ENCODE assay signal across 10 cellular contexts in the genomic region with DNA sequence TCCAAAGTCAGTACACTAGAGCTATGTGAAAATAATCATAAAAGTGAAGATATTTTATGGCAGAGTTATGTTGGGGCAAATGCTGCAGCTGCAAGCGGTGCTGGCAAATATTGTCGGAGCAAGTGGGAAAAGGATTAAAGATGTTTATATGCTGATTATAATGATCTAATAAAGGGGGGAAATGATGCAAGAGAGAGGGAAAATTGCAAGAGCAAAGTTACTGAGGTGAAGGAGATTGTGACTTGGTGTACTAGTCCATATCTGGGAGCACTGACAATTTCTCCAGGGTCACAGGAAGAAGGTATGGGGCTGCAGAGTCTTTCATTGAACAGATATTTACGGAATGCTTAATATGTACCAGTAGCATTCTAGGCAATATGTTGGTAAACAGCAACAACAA.
"Had no signal": no experiment of that assay in that cellular context is flagged by ENCODE, and none has a peak within 500 bp of the region (broad histone marks: within the 10 kb centered on the region; RNA-seq: fewer than 3 reads in every experiment).

No MANE protein-coding gene starts in this region.

- H3K4me3 ChIP-seq: GM23248, HAP-1 had no signal

- H3K9ac ChIP-seq: GM23248, KMS-11 had no signal

- H3K27ac ChIP-seq: GM23248, KMS-11 had no signal

- DNase-seq: GM23248, GOT3, H7, HFFc6, IMR-90, KBM-7 had no signal

- H2AFZ ChIP-seq: GM23248 had no signal

- ATAC-seq: HCT116 had no signal

- FAIRE-seq: HTR-8/SVneo had no signal

- H3K9me3 ChIP-seq: HAP-1 had no signal

- H3K4me2 ChIP-seq: KMS-11 had no signal

- H3K4me1 ChIP-seq: HAP-1 had no signal
